ENCODE assay signal across 34 cellular contexts in genomic region chr15:86711476-86711875, GRCh38.
"Had no signal": no experiment of that assay in that cellular context is flagged by ENCODE, and none has a peak within 500 bp of the region (broad histone marks: within the 10 kb centered on the region; RNA-seq: fewer than 3 reads in every experiment).

No MANE protein-coding gene starts in this region.

- H3K4me3 ChIP-seq: MG63 had no signal

- H3K4me2 ChIP-seq: KMS-11 had no signal

- H3K9me3 ChIP-seq: MG63 had no signal

- DNase-seq: Karpas-422, Kasumi-1, MG63, MM.1S, MV-4-11, NCI-H1048, NCI-H1092, NCI-H1092 treated with DMSO at 0.1 percent for 48 hours, NCI-H1105, NCI-H1105 treated with DMSO at 0.1 percent for 48 hours, NCI-H1417 treated with DMSO at 0.1 percent for 48 hours, NCI-H1436, NCI-H1436 treated with DMSO at 0.1 percent for 48 hours, NCI-H146, NCI-H1694, NCI-H1694 treated with DMSO at 0.1 percent for 48 hours, NCI-H187, NCI-H187 treated with DMSO at 0.1 percent for 48 hours, NCI-H1930, NCI-H2029, NCI-H2029 treated with DMSO at 0.1 percent for 48 hours, NCI-H2081, NCI-H2081 treated with DMSO at 0.1 percent for 48 hours, NCI-H2107, NCI-H2171, NCI-H2171 treated with DMSO at 0.1 percent for 48 hours, NCI-H2227 treated with DMSO at 0.1 percent for 48 hours, NCI-H226, NCI-H345, NCI-H446, NCI-H446 treated with DMSO at 0.1 percent for 48 hours, NCI-H510A, NCI-H510A treated with DMSO at 0.1 percent for 48 hours had no signal

- H3K27ac ChIP-seq: KMS-11 had no signal

- H3K36me3 ChIP-seq: MG63 had no signal
